ENCODE assay signal across 8 cellular contexts in genomic region chr14:90454041-90455000, GRCh38. TPM values are rescaled to one million over a fixed set of nuclear protein-coding genes. Genes with fewer than 3 reads are reported as not detected.
DNase-seq lines count a peak whose midpoint lies in the region; ATAC-seq and TF ChIP-seq lines count a peak whose summit lies in the region.

No MANE protein-coding gene starts in this region.

- H3K27me3 ChIP-seq in lower lobe of right lung (ENCODE audit: low read depth) = no peaks in the 10 kb centered on the region

- peak overlapping the region; percentile 20 for H3K4me3 ChIP-seq in lower lobe of right lung

- no peaks in the 10 kb centered on the region for H3K36me3 ChIP-seq in lower lobe of right lung

- H3K9me3 Mint-ChIP-seq in endothelial cell (ENCODE audit: unreplicated experiment) = no peaks in the 10 kb centered on the region
- H3K9me3 Mint-ChIP-seq in type B pancreatic cell = no peaks in the 10 kb centered on the region

- H3K27me3 Mint-ChIP-seq in endothelial cell (ENCODE audit: unreplicated experiment) (peaks cover 7% of the 10 kb centered on the region), type B pancreatic cell (no peaks in the 10 kb centered on the region)

- H3K27ac Mint-ChIP-seq in endothelial cell (ENCODE audit: unreplicated experiment) = peak overlapping the region; percentile 64
- peak overlapping the region; percentile 61 for H3K27ac Mint-ChIP-seq in type B pancreatic cell

- H3K36me3 Mint-ChIP-seq in endothelial cell (ENCODE audit: low read depth, unreplicated experiment) (no peaks in the 10 kb centered on the region), type B pancreatic cell (no peaks in the 10 kb centered on the region)

- H3K4me1 Mint-ChIP-seq in endothelial cell (ENCODE audit: unreplicated experiment) (peaks cover 57% of the 10 kb centered on the region), type B pancreatic cell (ENCODE audit: unreplicated experiment) (peaks cover 25% of the 10 kb centered on the region)

- peak; percentile 94 for DNase-seq in GM03348 (ENCODE audit: low spot score)
- peak; percentile 81 for DNase-seq in NCI-H526 treated with DMSO at 0.1 percent for 48 hours (lab: John Stamatoyannopoulos, UW)
- peak; percentile 84 for DNase-seq in endothelial cell (ENCODE audit: low spot score)
- DNase-seq in lower lobe of right lung = peak; percentile 57
- peak; percentile 77 for DNase-seq in type B pancreatic cell (ENCODE audit: extremely low spot score, unreplicated experiment)
- DNase-seq in SKM-1 (lab: John Stamatoyannopoulos, UW; ENCODE audit: unreplicated experiment) = no peak

- ATAC-seq in lower lobe of right lung (peak; percentile 80 to 86), GM18870 (IDR thresholded peaks at IDR 0.05; ENCODE audit: unreplicated experiment) (no peak), HG03196 (IDR thresholded peaks at IDR 0.05; ENCODE audit: unreplicated experiment) (no peak)

- H3K4me3 Mint-ChIP-seq in endothelial cell (ENCODE audit: unreplicated experiment) (peak overlapping the region; percentile 56), type B pancreatic cell (peak overlapping the region; percentile 75)

- no peak overlapping the region for H3K27ac ChIP-seq in lower lobe of right lung

- TF ChIP-seq CTCF in endothelial cell (IDR thresholded peaks at IDR 0.05; ENCODE audit: unreplicated experiment) (no peak), lower lobe of right lung (IDR thresholded peaks at IDR 0.05) (no peak), type B pancreatic cell (conservative IDR thresholded peaks at IDR 0.05) (no peak)

- intact Hi-C loops in lower lobe of right lung (cut with DNase I) = no loop called here

- no peaks in the 10 kb centered on the region for H3K9me3 ChIP-seq in lower lobe of right lung

- H3K4me1 ChIP-seq in lower lobe of right lung = peaks cover 5% of the 10 kb centered on the region

RNA-seq across cellular contexts. Expression of gene CALM1, which starts 57.5 kb away (rescaled TPM):
- total RNA-seq in endothelial cell (ENCODE audit: unreplicated experiment) = 634 TPM
- 518 TPM for total RNA-seq in lower lobe of right lung
- 347 and 430 TPM in 2 replicates for total RNA-seq in type B pancreatic cell (ENCODE audit: low replicate concordance)

Comparison
In these comparisons a context has a peak if more than half of its experiments do, and no peak if none do; other contexts are left out.
1. ATAC-seq: peak in lower lobe of right lung (2 of 2); none in GM18870 (single experiment) and HG03196 (single experiment).